16 cellular contexts compared by ENCODE assay signal in the genomic region with DNA sequence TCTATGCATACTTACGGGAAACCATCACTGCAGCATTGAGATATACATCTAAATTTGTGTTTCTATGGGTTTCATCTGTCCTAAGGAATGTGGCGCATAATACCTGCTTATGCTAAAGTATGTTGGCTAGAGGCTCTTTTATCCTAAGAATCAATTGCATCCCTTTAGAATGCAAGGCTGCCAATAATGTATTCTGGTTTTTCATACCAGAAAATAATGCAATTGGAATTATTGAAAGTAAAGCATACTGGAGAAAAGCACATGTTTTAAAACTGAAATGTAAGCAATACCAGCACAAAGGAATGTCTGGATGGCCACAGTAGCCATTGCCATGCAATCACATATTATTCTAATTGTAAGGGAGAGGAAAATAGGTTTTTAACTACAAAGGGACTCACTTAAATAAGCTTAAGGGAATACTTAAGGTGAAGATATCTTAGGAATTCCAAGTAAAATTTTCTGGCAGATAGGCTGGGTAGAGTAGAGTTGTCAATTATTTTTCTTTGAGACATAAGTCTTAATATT.
DNase-seq lines count a peak whose midpoint lies in the region; ATAC-seq and TF ChIP-seq lines count a peak whose summit lies in the region.
"Had no signal": no experiment of that assay in that cellular context is flagged by ENCODE, and none has a peak within 500 bp of the region (broad histone marks: within the 10 kb centered on the region; RNA-seq: fewer than 3 reads in every experiment).

No MANE protein-coding gene starts in this region.

- H2BK15ac ChIP-seq in IMR-90 (ENCODE audit: low read depth, low read length) (no peak overlapping the region), neuronal stem cell (ENCODE audit: low read length) (no peak overlapping the region)

- no peak for TF ChIP-seq CTCF in AG10803 (conservative IDR thresholded peaks at IDR 0.05; ENCODE audit: low read length)
- no peak for TF ChIP-seq CTCF in IMR-90 (conservative IDR thresholded peaks at IDR 0.05; ENCODE audit: low read depth, low read length)

- H3K4ac ChIP-seq in IMR-90 (ENCODE audit: low read depth, low read length) (no peak overlapping the region), neuronal stem cell (ENCODE audit: low read length) (no peak overlapping the region)

- H3K9me3 ChIP-seq in IMR-90 (ENCODE audit: control insufficient read depth, insufficient read depth, low read length) (no peaks in the 10 kb centered on the region), neuronal stem cell (replicated peaks in 1 of 2; ENCODE audit: control insufficient read depth in 2 of 2, insufficient read depth in 1 of 2, low read depth in 1 of 2, low read length in 2 of 2) (peaks cover 0 to 6% of the 10 kb centered on the region in 2 donors)
- H3K9me3 ChIP-seq: BLaER1 treated with 17β-estradiol and CSF1 and Interleukin-3, amounts not matched to agents 10 nM and 100 nM had no signal

- H3K9ac ChIP-seq in IMR-90 (ENCODE audit: low read depth, low read length) (no peak overlapping the region), neuronal stem cell (ENCODE audit: low read depth, low read length, poor library complexity) (no peak overlapping the region)
- H3K9ac ChIP-seq: BLaER1 treated with 17β-estradiol and CSF1 and Interleukin-3, amounts not matched to agents 10 nM and 100 nM had no signal

- H3K14ac ChIP-seq in IMR-90 (replicated peaks; ENCODE audit: low read depth, low read length) (no peak overlapping the region), neuronal stem cell (ENCODE audit: low read length) (no peak overlapping the region)

- no peak overlapping the region for H2AFZ ChIP-seq in IMR-90 (replicated peaks; ENCODE audit: low read length, poor library complexity)
- H2AFZ ChIP-seq in neuronal stem cell (ENCODE audit: low read length) = peak overlapping the region; percentile 60

- no CpG with 5 or more reads among the region's 2 CpGs for WGBS in IMR-90 (ENCODE audit: extremely low coverage in 2 of 2, insufficient read length in 1 of 2), 2 experiments
- no CpG with 5 or more reads among the region's 2 CpGs for WGBS in neuronal stem cell (ENCODE audit: extremely low coverage in 2 of 2, insufficient read length in 2 of 2, insufficient replicate concordance in 1 of 2), 2 donors

- H3K18ac ChIP-seq in IMR-90 (ENCODE audit: low read depth, low read length) (no peak overlapping the region), neuronal stem cell (ENCODE audit: low read length) (no peak overlapping the region)

- H3K4me3 ChIP-seq in AG10803 (ENCODE audit: low read length) (no peak overlapping the region), IMR-90 (ENCODE audit: insufficient read depth, low read depth, low read length) (no peak overlapping the region), neuronal stem cell (ENCODE audit: low read length in 2 of 2) (no peak overlapping the region)
- H3K4me3 ChIP-seq: BLaER1 treated with 17β-estradiol and CSF1 and Interleukin-3, amounts not matched to agents 10 nM and 100 nM; GM12878 had no signal

- no peak for TF ChIP-seq RAD21 in IMR-90 (IDR thresholded peaks at IDR 0.05; ENCODE audit: low read length)

- CTCF ChIA-PET in IMR-90 (lab: Yijun Ruan, JAX) = interaction anchor here (1.2 to 1.8 kb wide), 2 partner anchors 12 to 24 kb away, joined by 3 to 4 read pairs; no protein-coding TSS in a partner anchor

- H3K27me3 ChIP-seq in IMR-90 (ENCODE audit: control insufficient read depth, insufficient read depth, low read length) (no peaks in the 10 kb centered on the region), neuronal stem cell (ENCODE audit: control insufficient read depth in 3 of 3, insufficient read depth in 3 of 3, low read depth in 1 of 3, low read length in 3 of 3) (no peaks in the 10 kb centered on the region)
- H3K27me3 ChIP-seq: BLaER1 treated with 17β-estradiol and CSF1 and Interleukin-3, amounts not matched to agents 10 nM and 100 nM had no signal

- no peak overlapping the region for H2BK12ac ChIP-seq in neuronal stem cell (ENCODE audit: low read length)

- H2AK5ac ChIP-seq in IMR-90 (ENCODE audit: low read depth, low read length) = no peak overlapping the region
- H2AK5ac ChIP-seq in neuronal stem cell (ENCODE audit: low read depth, low read length) = no peak overlapping the region

- POLR2A ChIA-PET in IMR-90 (lab: Charles Lee; ENCODE audit: unreplicated experiment) = no interaction called here

- H3K4me1 ChIP-seq in IMR-90 (ENCODE audit: control insufficient read depth, insufficient read depth, low read length) = no peaks in the 10 kb centered on the region
- H3K4me1 ChIP-seq in neuronal stem cell (ENCODE audit: control insufficient read depth in 2 of 2, insufficient read depth in 1 of 2, low read depth in 1 of 2, low read length in 2 of 2) = peaks cover 2 to 23% of the 10 kb centered on the region in 2 donors
- H3K4me1 ChIP-seq: BLaER1 treated with 17β-estradiol and CSF1 and Interleukin-3, amounts not matched to agents 10 nM and 100 nM had no signal

- H3K36me3 ChIP-seq in IMR-90 (ENCODE audit: control insufficient read depth, insufficient read depth, low read length) (no peaks in the 10 kb centered on the region), neuronal stem cell (replicated peaks in 1 of 2; ENCODE audit: control insufficient read depth in 2 of 2, insufficient read depth in 2 of 2, low read length in 2 of 2) (no peaks in the 10 kb centered on the region)
- H3K36me3 ChIP-seq: BLaER1 treated with 17β-estradiol and CSF1 and Interleukin-3, amounts not matched to agents 10 nM and 100 nM had no signal

- H4K5ac ChIP-seq in IMR-90 (ENCODE audit: low read depth, low read length) = no peak overlapping the region

- no peak overlapping the region for H2BK5ac ChIP-seq in IMR-90 (ENCODE audit: low read depth, low read length, poor library complexity, severe bottlenecking)
- no peak overlapping the region for H2BK5ac ChIP-seq in neuronal stem cell (ENCODE audit: low read length)

- no peak overlapping the region for H2BK20ac ChIP-seq in IMR-90 (ENCODE audit: low read depth, low read length)

- H4K91ac ChIP-seq in IMR-90 (ENCODE audit: insufficient read depth, low read depth, low read length) = no peak overlapping the region
- H4K91ac ChIP-seq in neuronal stem cell (ENCODE audit: low read depth, low read length, poor library complexity) = no peak overlapping the region

- H4K8ac ChIP-seq in IMR-90 (ENCODE audit: low read depth in 2 of 2, low read length in 2 of 2) (no peak overlapping the region), neuronal stem cell (ENCODE audit: low read depth, low read length) (no peak overlapping the region)

- H3K23ac ChIP-seq in IMR-90 (ENCODE audit: low read depth, low read length) (no peak overlapping the region), neuronal stem cell (ENCODE audit: low read depth, low read length, poor library complexity) (no peak overlapping the region)

- BruUV-seq in IMR-90 (replicated peaks; lab: Mats Ljungman, UMichigan) = no TSS peak

- H3K4me2 ChIP-seq in IMR-90 (ENCODE audit: low read depth, low read length) = no peak overlapping the region
- H3K4me2 ChIP-seq in neuronal stem cell (ENCODE audit: insufficient read depth, low read length, poor library complexity, severe bottlenecking) = no peak overlapping the region
- H3K4me2 ChIP-seq: BLaER1 treated with 17β-estradiol and CSF1 and Interleukin-3, amounts not matched to agents 10 nM and 100 nM had no signal

- H4K20me1 ChIP-seq in IMR-90 (ENCODE audit: insufficient read depth, low read length) = no peaks in the 10 kb centered on the region
- H4K20me1 ChIP-seq: BLaER1 treated with 17β-estradiol and CSF1 and Interleukin-3, amounts not matched to agents 10 nM and 100 nM had no signal

- H3K9me1 ChIP-seq in IMR-90 (ENCODE audit: insufficient read depth, low read length) = no peaks in the 10 kb centered on the region; the same call in 1 of the 2 replicates

- H3K79me1 ChIP-seq in IMR-90 (ENCODE audit: low read depth in 1 of 2, low read length in 2 of 2) (no peaks in the 10 kb centered on the region), neuronal stem cell (ENCODE audit: low read depth, low read length) (no peaks in the 10 kb centered on the region)

- no peak for TF ChIP-seq POLR2A in IMR-90 (IDR thresholded peaks at IDR 0.05; ENCODE audit: low read depth, low read length)

- intact Hi-C loops in IMR-90 (cut with micrococcal nuclease) = no loop called here

- H3K27ac ChIP-seq in IMR-90 (ENCODE audit: insufficient read depth, low read length) (no peak overlapping the region), neuronal stem cell (replicated peaks; ENCODE audit: low read length) (no peak overlapping the region)
- H3K27ac ChIP-seq: BLaER1 treated with 17β-estradiol and CSF1 and Interleukin-3, amounts not matched to agents 10 nM and 100 nM had no signal

- no peak overlapping the region for H2BK120ac ChIP-seq in IMR-90 (ENCODE audit: low read depth, low read length)
- no peak overlapping the region for H2BK120ac ChIP-seq in neuronal stem cell (ENCODE audit: low read depth, low read length)

- H3K56ac ChIP-seq in IMR-90 (ENCODE audit: extremely low read depth, insufficient read depth, low read length) = no peak overlapping the region

- in situ Hi-C loops in IMR-90 (cut with MboI; ENCODE audit: low sequenced_read_pairs) = no loop called here

- H2AK9ac ChIP-seq in IMR-90 (replicated peaks; ENCODE audit: low read depth, low read length, poor library complexity) = no peak overlapping the region

- peak; percentile 52 for DNase-seq in AG10803 (ENCODE audit: low read depth)
- no peak for DNase-seq in IMR-90
- DNase-seq in fibroblast of gingiva (ENCODE audit: low read depth) = peak; percentile 48
- no peak for DNase-seq in neuronal stem cell (ENCODE audit: low spot score)
- no peak for DNase-seq in activated CD4-positive, alpha-beta T cell treated with anti-CD3 and anti-CD28 coated beads, Interleukin-2, amount 50 U/mL, for 48 hours
- no peak for DNase-seq in middle frontal gyrus (ENCODE audit: extremely low spot score, low spot score)
- DNase-seq in cortex of kidney (lab: John Stamatoyannopoulos, UW) = no peak
- DNase-seq: DND-41, GDM1, MV-4-11, NCI-H1417 treated with DMSO at 0.1 percent for 48 hours, NCI-H1930, NCI-H2171 had no signal

- dilution Hi-C loops in IMR-90 (cut with HindIII; ENCODE audit: low sequenced_read_pairs, unreplicated experiment) = no loop called here

- peak; percentile 44 for ATAC-seq in IMR-90 (ENCODE audit: low read depth)
- no peak for ATAC-seq in GM21526 (IDR thresholded peaks at IDR 0.05; ENCODE audit: low FRiP score, unreplicated experiment)
- ATAC-seq: GM12878 had no signal

TF ChIP-seq in IMR-90, 13 proteins besides CTCF, POLR2A, EP300 and RAD21 (continues in another document):
- TF ChIP-seq MXI1 (IDR thresholded peaks at IDR 0.05; ENCODE audit: borderline replicate concordance, low read depth, low read length) (no peak), NFE2L2 (IDR thresholded peaks at IDR 0.05; ENCODE audit: low read depth, low read length) (no peak), RFX5 (IDR thresholded peaks at IDR 0.05; ENCODE audit: low read depth, low read length) (no peak), USF2 (IDR thresholded peaks at IDR 0.05; ENCODE audit: low read depth, low read length) (no peak)

Comparison
In these comparisons a context has a peak if more than half of its experiments do, and no peak if none do; other contexts are left out.
1. DNase-seq: peak in AG10803 (single experiment) and fibroblast of gingiva (single experiment); none in IMR-90 (single experiment), neuronal stem cell (single experiment), activated CD4-positive, alpha-beta T cell treated with anti-CD3 and anti-CD28 coated beads, Interleukin-2, amount 50 U/mL, for 48 hours (0 of 2), middle frontal gyrus (single experiment) and cortex of kidney (single experiment).